Comparison of ENCODE assay signal across 4 cellular contexts in genomic region chr6:39400026-39400425, GRCh38.
"Had no signal": no experiment of that assay in that cellular context is flagged by ENCODE, and none has a peak within 500 bp of the region (broad histone marks: within the 10 kb centered on the region; RNA-seq: fewer than 3 reads in every experiment).

No MANE protein-coding gene starts in this region.

- H3K4me3 ChIP-seq: K562 had no signal

- H3K27ac ChIP-seq: HL-60 had no signal

- DNase-seq: IMR-90, KG1 had no signal
